15 cellular contexts compared by ENCODE assay signal in the genomic region with DNA sequence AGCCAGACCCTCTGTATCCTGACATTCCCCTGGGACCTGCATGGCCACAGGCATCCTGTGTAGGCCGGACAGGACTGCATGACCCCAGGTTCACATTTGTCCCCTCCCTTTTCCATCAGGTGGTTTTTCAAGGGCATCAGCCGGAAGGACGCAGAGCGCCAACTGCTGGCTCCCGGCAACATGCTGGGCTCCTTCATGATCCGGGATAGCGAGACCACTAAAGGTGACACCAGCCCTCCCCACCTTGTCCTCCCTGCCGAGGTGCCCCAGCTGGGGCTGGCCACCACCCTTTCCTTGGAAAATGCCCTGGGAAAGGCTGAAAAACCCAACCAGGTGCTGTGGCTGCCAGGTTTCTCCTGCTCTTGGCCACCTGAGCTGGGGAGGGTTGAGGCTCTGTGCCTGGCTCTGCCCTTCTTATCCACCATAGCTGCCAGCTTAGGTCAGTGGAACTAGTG. TPM values are rescaled to one million over a fixed set of nuclear protein-coding genes. Genes with fewer than 3 reads are reported as not detected.
"Had no signal": no experiment of that assay in that cellular context is flagged by ENCODE, and none has a peak within 500 bp of the region (broad histone marks: within the 10 kb centered on the region; RNA-seq: fewer than 3 reads in every experiment).

No MANE protein-coding gene starts in this region.

- DNase-seq: activated effector memory CD4-positive, alpha-beta T cell treated with anti-CD3 and anti-CD28 coated beads, Interleukin-2, amount 50 U/mL, for 16 hours; activated T-cell treated with anti-CD3 and anti-CD28 coated beads, Interleukin-2, amount 50 U/mL, for 24 hours; amygdala; kidney; left ventricle myocardium superior; right cardiac atrium had no signal

- ATAC-seq: activated CD4-positive, CD25-positive, alpha-beta regulatory T cell treated with anti-CD3 and anti-CD28 coated beads, Interleukin-2, amount 50 U/mL, for 24 hours; activated naive CD4-positive, alpha-beta T cell treated with anti-CD3 and anti-CD28 coated beads, Interleukin-2, amount 50 U/mL, for 72 hours; gastroesophageal sphincter; left ventricle myocardium superior; right cardiac atrium; stimulated activated memory B cell treated with anti-CD40 and anti-IgM and Interleukin-4, amounts not matched to agents 10 μg/mL and 1 μg/mL and 100 μg/mL, for 72 hours had no signal

- H3K27me3 ChIP-seq: vagina had no signal

- H3K4me3 ChIP-seq: gastroesophageal sphincter, smooth muscle cell, tibial nerve, vagina had no signal

- H3K27ac ChIP-seq: gastroesophageal sphincter, tibial nerve, vagina had no signal

- H3K36me3 ChIP-seq: gastroesophageal sphincter, tibial nerve, vagina had no signal

- FAIRE-seq: kidney had no signal

- H3K4me1 ChIP-seq: gastroesophageal sphincter, tibial nerve, vagina had no signal

- H3K4me2 ChIP-seq: smooth muscle cell had no signal

- H3K9me3 ChIP-seq: gastroesophageal sphincter, tibial nerve, vagina had no signal

RNA-seq across cellular contexts. Expression of gene HCK, which starts 27.6 kb away (rescaled TPM):
- total RNA-seq: epithelial cell of proximal tubule, progenitor cell of endocrine pancreas had no signal
